In genomic region chr11:119066481-119066880, GRCh38 we compare ENCODE assay signal across 8 cellular contexts. TPM values are rescaled to one million over a fixed set of nuclear protein-coding genes. Genes with fewer than 3 reads are reported as not detected.
DNase-seq lines count a peak whose midpoint lies in the region; ATAC-seq and TF ChIP-seq lines count a peak whose summit lies in the region.

No MANE protein-coding gene starts in this region.

- H3K27ac Mint-ChIP-seq in CD4-positive, CD25-positive, alpha-beta regulatory T cell, result peak overlapping the region; percentile 9 to 99 (median 97)
- H3K27ac Mint-ChIP-seq in chondrocyte (ENCODE audit: unreplicated experiment), result peak overlapping the region; percentile 95
- H3K27ac Mint-ChIP-seq in neural crest cell (ENCODE audit: unreplicated experiment), result no peak overlapping the region

- peak overlapping the region; percentile 98 for H3K4me3 ChIP-seq in CD4-positive, CD25-positive, alpha-beta regulatory T cell (ENCODE audit: low read depth, low read length)

- DNase-seq in CD4-positive, CD25-positive, alpha-beta regulatory T cell, result no peak
- DNase-seq in M059J (ENCODE audit: low read depth) (peak; percentile 27), chondrocyte (ENCODE audit: low spot score) (no peak), neural crest cell (ENCODE audit: low read depth, low spot score) (no peak), D341Med (ENCODE audit: low spot score) (no peak), NCI-H1930 (lab: John Stamatoyannopoulos, UW) (no peak), NCI-H345 (lab: John Stamatoyannopoulos, UW) (no peak)

- no peaks in the 10 kb centered on the region for H3K9me3 Mint-ChIP-seq in CD4-positive, CD25-positive, alpha-beta regulatory T cell
- H3K9me3 Mint-ChIP-seq in chondrocyte (ENCODE audit: low read depth) (no peaks in the 10 kb centered on the region), neural crest cell (no peaks in the 10 kb centered on the region)

- no peaks in the 10 kb centered on the region for H3K27me3 ChIP-seq in CD4-positive, CD25-positive, alpha-beta regulatory T cell (ENCODE audit: control insufficient read depth, insufficient read depth, low read length)

- TF ChIP-seq CTCF in chondrocyte (IDR thresholded peaks at IDR 0.05) (no peak), neural crest cell (conservative IDR thresholded peaks at IDR 0.05) (no peak)

- H3K9me3 ChIP-seq in CD4-positive, CD25-positive, alpha-beta regulatory T cell (ENCODE audit: control insufficient read depth in 2 of 2, low read length in 2 of 2), result no peaks in the 10 kb centered on the region

- H3K36me3 Mint-ChIP-seq in CD4-positive, CD25-positive, alpha-beta regulatory T cell, result peaks cover 17% of the 10 kb centered on the region
- H3K36me3 Mint-ChIP-seq in chondrocyte (ENCODE audit: low read depth) (peaks cover 8% of the 10 kb centered on the region), neural crest cell (ENCODE audit: low read depth) (no peaks in the 10 kb centered on the region)

- H3K27ac ChIP-seq in CD4-positive, CD25-positive, alpha-beta regulatory T cell (ENCODE audit: insufficient read depth, low read length, poor library complexity, severe bottlenecking), result peak overlapping the region; percentile 95

- no peaks in the 10 kb centered on the region for H3K27me3 Mint-ChIP-seq in CD4-positive, CD25-positive, alpha-beta regulatory T cell
- H3K27me3 Mint-ChIP-seq in chondrocyte (ENCODE audit: low read depth) (no peaks in the 10 kb centered on the region), neural crest cell (ENCODE audit: low read depth) (no peaks in the 10 kb centered on the region)

- peaks cover 12 to 52% (median 32%) of the 10 kb centered on the region in 4 donors for H3K4me1 Mint-ChIP-seq in CD4-positive, CD25-positive, alpha-beta regulatory T cell
- peaks cover 26% of the 10 kb centered on the region for H3K4me1 Mint-ChIP-seq in chondrocyte (ENCODE audit: low read depth)
- H3K4me1 Mint-ChIP-seq in neural crest cell, result peaks cover 29% of the 10 kb centered on the region

- peaks cover 37% of the 10 kb centered on the region for H3K4me1 ChIP-seq in CD4-positive, CD25-positive, alpha-beta regulatory T cell (ENCODE audit: control insufficient read depth, insufficient read depth, low read length, poor library complexity, severe bottlenecking)

- no peak for ATAC-seq in CD4-positive, CD25-positive, alpha-beta regulatory T cell (ENCODE audit: low read depth in 2 of 2)
- no peak for ATAC-seq in GM21423 (IDR thresholded peaks at IDR 0.05; ENCODE audit: unreplicated experiment)

- H3K36me3 ChIP-seq in CD4-positive, CD25-positive, alpha-beta regulatory T cell (ENCODE audit: control insufficient read depth, insufficient read depth, low read length), result peaks cover 11% of the 10 kb centered on the region

- H3K4me3 Mint-ChIP-seq in CD4-positive, CD25-positive, alpha-beta regulatory T cell, result peak overlapping the region; percentile 88 to 95 (median 94)
- H3K4me3 Mint-ChIP-seq in chondrocyte (ENCODE audit: unreplicated experiment) (peak overlapping the region; percentile 96), neural crest cell (peak overlapping the region; percentile 95)

RNA-seq across cellular contexts. Expression of gene VPS11, which starts 1.1 kb away (rescaled TPM):
- total RNA-seq in CD4-positive, CD25-positive, alpha-beta regulatory T cell, result 78.8 TPM
- polyA plus RNA-seq in CD4-positive, CD25-positive, alpha-beta regulatory T cell, result 10 to 100 TPM; 53.2 to 59.2 (median 56.9) TPM
- total RNA-seq in M059J (2014; rRNA removed; shearing (Covaris generic)), result 18.9 and 20.9 TPM in 2 replicates
- total RNA-seq in chondrocyte, result 28.0 to 30.3 TPM (median 30.1 TPM) in 3 replicates
- 30.6 and 35.4 TPM in 2 replicates for total RNA-seq in neural crest cell

RNA-seq across cellular contexts. Expression of gene HYOU1, which starts 9.5 kb away (rescaled TPM):
- 108 TPM for total RNA-seq in CD4-positive, CD25-positive, alpha-beta regulatory T cell
- 10 to 100 TPM; 13.4 to 15.0 (median 14.6) TPM for polyA plus RNA-seq in CD4-positive, CD25-positive, alpha-beta regulatory T cell
- total RNA-seq in M059J (2014; rRNA removed; shearing (Covaris generic)), result 152 and 234 TPM in 2 replicates
- total RNA-seq in chondrocyte (213 to 227 TPM (median 214 TPM) in 3 replicates), neural crest cell (199 and 204 TPM in 2 replicates)

RNA-seq across cellular contexts. Expression of gene HMBS, which starts 18.2 kb away (rescaled TPM):
- 5.9 TPM for total RNA-seq in CD4-positive, CD25-positive, alpha-beta regulatory T cell
- 10 to 100 TPM; 11.2 to 15.5 (median 13.6) TPM for polyA plus RNA-seq in CD4-positive, CD25-positive, alpha-beta regulatory T cell
- 17.2 and 18.5 TPM in 2 replicates for total RNA-seq in M059J (2014; rRNA removed; shearing (Covaris generic))
- 16.1 to 21.3 TPM (median 16.7 TPM) in 3 replicates for total RNA-seq in chondrocyte
- total RNA-seq in neural crest cell, result 55.5 and 58.4 TPM in 2 replicates

RNA-seq across cellular contexts. Expression of gene DPAGT1, which starts 35.2 kb away (rescaled TPM):
- total RNA-seq in CD4-positive, CD25-positive, alpha-beta regulatory T cell, result 22.5 TPM
- polyA plus RNA-seq in CD4-positive, CD25-positive, alpha-beta regulatory T cell, result 10 to 100 TPM; 28.6 to 35.2 (median 32.6) TPM
- 42.1 and 50.9 TPM in 2 replicates for total RNA-seq in M059J (2014; rRNA removed; shearing (Covaris generic))
- total RNA-seq in chondrocyte, result 37.0 to 58.2 TPM (median 41.2 TPM) in 3 replicates
- total RNA-seq in neural crest cell, result 48.8 and 49.5 TPM in 2 replicates

RNA-seq across cellular contexts. Expression of gene SLC37A4, which starts 35.8 kb away (rescaled TPM):
- 6.8 TPM for total RNA-seq in CD4-positive, CD25-positive, alpha-beta regulatory T cell
- 10 to 100 TPM in 3 of 4 donors, 1 to 10 TPM in 1; 6.9 to 14.7 (median 10.8) TPM for polyA plus RNA-seq in CD4-positive, CD25-positive, alpha-beta regulatory T cell
- 26.5 and 29.5 TPM in 2 replicates for total RNA-seq in M059J (2014; rRNA removed; shearing (Covaris generic))
- total RNA-seq in chondrocyte (13.6 to 15.6 TPM (median 13.9 TPM) in 3 replicates), neural crest cell (50.2 and 50.3 TPM in 2 replicates)
